In genomic region chr1:96721382-96722160, GRCh38 we compare ENCODE assay signal across 2 cellular contexts.
TF ChIP-seq lines count a peak whose summit lies in the region.

A gene with protein sequence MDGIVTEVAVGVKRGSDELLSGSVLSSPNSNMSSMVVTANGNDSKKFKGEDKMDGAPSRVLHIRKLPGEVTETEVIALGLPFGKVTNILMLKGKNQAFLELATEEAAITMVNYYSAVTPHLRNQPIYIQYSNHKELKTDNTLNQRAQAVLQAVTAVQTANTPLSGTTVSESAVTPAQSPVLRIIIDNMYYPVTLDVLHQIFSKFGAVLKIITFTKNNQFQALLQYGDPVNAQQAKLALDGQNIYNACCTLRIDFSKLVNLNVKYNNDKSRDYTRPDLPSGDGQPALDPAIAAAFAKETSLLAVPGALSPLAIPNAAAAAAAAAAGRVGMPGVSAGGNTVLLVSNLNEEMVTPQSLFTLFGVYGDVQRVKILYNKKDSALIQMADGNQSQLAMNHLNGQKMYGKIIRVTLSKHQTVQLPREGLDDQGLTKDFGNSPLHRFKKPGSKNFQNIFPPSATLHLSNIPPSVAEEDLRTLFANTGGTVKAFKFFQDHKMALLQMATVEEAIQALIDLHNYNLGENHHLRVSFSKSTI (plus strand): TSS chr1:96721784. CDS start chr1:96721865, 81 bp downstream.

TF ChIP-seq in HCT116, 20 proteins besides CTCF, POLR2A, EP300 and RAD21 (continued from another document):
- no peak; the same call in 1 of the 2 replicates for TF ChIP-seq MAX (IDR thresholded peaks at IDR 0.05)
- no peak for TF ChIP-seq TCF7L2 (IDR thresholded peaks at IDR 0.05; ENCODE audit: borderline replicate concordance, extremely low read depth, insufficient read depth, insufficient read length)
- TF ChIP-seq EZH2 (IDR thresholded peaks at IDR 0.05), result no peak
- no peak for TF ChIP-seq ELF1 (IDR thresholded peaks at IDR 0.05; ENCODE audit: borderline replicate concordance, low read depth)
- TF ChIP-seq POLR2AphosphoS5 (IDR thresholded peaks at IDR 0.05; ENCODE audit: low read depth, low read length), result peak; percentile 78
- peak; percentile 44; the same call in 1 of the 2 replicates for TF ChIP-seq EGR1 (IDR thresholded peaks at IDR 0.05; ENCODE audit: low read depth)
- TF ChIP-seq YY1 (IDR thresholded peaks at IDR 0.05; ENCODE audit: extremely low read depth, insufficient replicate concordance, low read depth, low read length), result peak; percentile 91
- no peak for TF ChIP-seq FOSL1 (IDR thresholded peaks at IDR 0.05; ENCODE audit: low read depth)
- no peak for TF ChIP-seq CEBPB (IDR thresholded peaks at IDR 0.05; ENCODE audit: low read depth)
- TF ChIP-seq SP1 (IDR thresholded peaks at IDR 0.05; ENCODE audit: low read depth), result no peak
- no peak for TF ChIP-seq REST (IDR thresholded peaks at IDR 0.05; ENCODE audit: low read depth)
- TF ChIP-seq, protein P1, sequence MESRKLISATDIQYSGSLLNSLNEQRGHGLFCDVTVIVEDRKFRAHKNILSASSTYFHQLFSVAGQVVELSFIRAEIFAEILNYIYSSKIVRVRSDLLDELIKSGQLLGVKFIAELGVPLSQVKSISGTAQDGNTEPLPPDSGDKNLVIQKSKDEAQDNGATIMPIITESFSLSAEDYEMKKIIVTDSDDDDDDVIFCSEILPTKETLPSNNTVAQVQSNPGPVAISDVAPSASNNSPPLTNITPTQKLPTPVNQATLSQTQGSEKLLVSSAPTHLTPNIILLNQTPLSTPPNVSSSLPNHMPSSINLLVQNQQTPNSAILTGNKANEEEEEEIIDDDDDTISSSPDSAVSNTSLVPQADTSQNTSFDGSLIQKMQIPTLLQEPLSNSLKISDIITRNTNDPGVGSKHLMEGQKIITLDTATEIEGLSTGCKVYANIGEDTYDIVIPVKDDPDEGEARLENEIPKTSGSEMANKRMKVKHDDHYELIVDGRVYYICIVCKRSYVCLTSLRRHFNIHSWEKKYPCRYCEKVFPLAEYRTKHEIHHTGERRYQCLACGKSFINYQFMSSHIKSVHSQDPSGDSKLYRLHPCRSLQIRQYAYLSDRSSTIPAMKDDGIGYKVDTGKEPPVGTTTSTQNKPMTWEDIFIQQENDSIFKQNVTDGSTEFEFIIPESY (IDR thresholded peaks at IDR 0.05; ENCODE audit: extremely low read depth, insufficient replicate concordance, low read length), result no peak
- TF ChIP-seq JUND (IDR thresholded peaks at IDR 0.05), result no peak
- TF ChIP-seq CBX3 (IDR thresholded peaks at IDR 0.05; ENCODE audit: low read depth), result no peak
TF ChIP-seq in HCT116: peak in this region for 3.

TF ChIP-seq in SK-N-SH, 30 proteins besides CTCF, POLR2A, EP300 and RAD21 (continued from another document):
- TF ChIP-seq TEAD4 (IDR thresholded peaks at IDR 0.05; ENCODE audit: borderline replicate concordance, insufficient read depth) (no peak), REST (IDR thresholded peaks at IDR 0.05; ENCODE audit: low read depth, low read length) (no peak), YY1 (IDR thresholded peaks at IDR 0.05; ENCODE audit: low read depth) (peak; percentile 88)
- TF ChIP-seq, protein P2, sequence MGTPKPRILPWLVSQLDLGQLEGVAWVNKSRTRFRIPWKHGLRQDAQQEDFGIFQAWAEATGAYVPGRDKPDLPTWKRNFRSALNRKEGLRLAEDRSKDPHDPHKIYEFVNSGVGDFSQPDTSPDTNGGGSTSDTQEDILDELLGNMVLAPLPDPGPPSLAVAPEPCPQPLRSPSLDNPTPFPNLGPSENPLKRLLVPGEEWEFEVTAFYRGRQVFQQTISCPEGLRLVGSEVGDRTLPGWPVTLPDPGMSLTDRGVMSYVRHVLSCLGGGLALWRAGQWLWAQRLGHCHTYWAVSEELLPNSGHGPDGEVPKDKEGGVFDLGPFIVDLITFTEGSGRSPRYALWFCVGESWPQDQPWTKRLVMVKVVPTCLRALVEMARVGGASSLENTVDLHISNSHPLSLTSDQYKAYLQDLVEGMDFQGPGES (IDR thresholded peaks at IDR 0.05; ENCODE audit: low read depth, low read length), result no peak
